27 cellular contexts compared by ENCODE assay signal in genomic region chr12:106360400-106360994, GRCh38.
"Had no signal": no experiment of that assay in that cellular context is flagged by ENCODE, and none has a peak within 500 bp of the region (broad histone marks: within the 10 kb centered on the region; RNA-seq: fewer than 3 reads in every experiment).

No MANE protein-coding gene starts in this region.

- ATAC-seq: activated CD8-positive, alpha-beta T cell treated with anti-CD3 and anti-CD28 coated beads, Interleukin-2, amount 10 ng/mL, durations not matched to agents 7 days and 5 days; activated naive CD4-positive, alpha-beta T cell treated with anti-CD3 and anti-CD28 coated beads, Interleukin-2, amount 50 U/mL, for 72 hours; activated naive CD8-positive, alpha-beta T cell treated with anti-CD3 and anti-CD28 coated beads, Interleukin-2, amount 50 U/mL, for 24 hours; T-helper 17 cell; WTC11 had no signal

- H3K36me3 ChIP-seq: ascending aorta had no signal

- H3K27me3 ChIP-seq: ascending aorta, Peyer's patch, SJSA1 had no signal

- DNase-seq: activated CD4-positive, alpha-beta T cell treated with anti-CD3 and anti-CD28 coated beads for 48 hours; activated CD4-positive, alpha-beta T cell treated with anti-CD3 and anti-CD28 coated beads, Interleukin-2, amount 50 U/mL, for 4 hours; activated CD4-positive, CD25-positive, alpha-beta regulatory T cell treated with anti-CD3 and anti-CD28 coated beads, Interleukin-2, amount 50 U/mL, for 72 hours; activated CD8-positive, alpha-beta T cell treated with anti-CD3 and anti-CD28 coated beads, Interleukin-2, amount 10 ng/mL, durations not matched to agents 7 days and 5 days; activated effector memory CD4-positive, alpha-beta T cell treated with anti-CD3 and anti-CD28 coated beads, Interleukin-2, amount 50 U/mL, for 16 hours; activated naive CD4-positive, alpha-beta T cell treated with Interleukin-2 at 50 U/mL for 16 hours; activated naive CD8-positive, alpha-beta T cell treated with anti-CD3 and anti-CD28 coated beads, Interleukin-2, amount 50 U/mL, for 24 hours; activated T-cell treated with anti-CD3 and anti-CD28 coated beads, Interleukin-2, amount 50 U/mL, for 24 hours; amniotic stem cell; MM.1S; NCI-H1105; NCI-H1436; NCI-H1694 treated with DMSO at 0.1 percent for 48 hours; NCI-H2029 treated with DMSO at 0.1 percent for 48 hours; NCI-H446 treated with DMSO at 0.1 percent for 48 hours; NCI-H524 treated with DMSO at 0.1 percent for 48 hours; NCI-H774; Peyer's patch; SHP77; T-helper 17 cell; T-helper 9 cell had no signal

- H3K4me3 ChIP-seq: ascending aorta, Peyer's patch, SJSA1 had no signal

- H3K4me1 ChIP-seq: SJSA1 had no signal

- H3K9ac ChIP-seq: KMS-11 had no signal

- H3K9me3 ChIP-seq: ascending aorta, Peyer's patch, SJSA1 had no signal

- H3K4me2 ChIP-seq: KMS-11 had no signal

- H3K27ac ChIP-seq: ascending aorta, KMS-11, Peyer's patch, RWPE1, SJSA1 had no signal
